In the genomic region with DNA sequence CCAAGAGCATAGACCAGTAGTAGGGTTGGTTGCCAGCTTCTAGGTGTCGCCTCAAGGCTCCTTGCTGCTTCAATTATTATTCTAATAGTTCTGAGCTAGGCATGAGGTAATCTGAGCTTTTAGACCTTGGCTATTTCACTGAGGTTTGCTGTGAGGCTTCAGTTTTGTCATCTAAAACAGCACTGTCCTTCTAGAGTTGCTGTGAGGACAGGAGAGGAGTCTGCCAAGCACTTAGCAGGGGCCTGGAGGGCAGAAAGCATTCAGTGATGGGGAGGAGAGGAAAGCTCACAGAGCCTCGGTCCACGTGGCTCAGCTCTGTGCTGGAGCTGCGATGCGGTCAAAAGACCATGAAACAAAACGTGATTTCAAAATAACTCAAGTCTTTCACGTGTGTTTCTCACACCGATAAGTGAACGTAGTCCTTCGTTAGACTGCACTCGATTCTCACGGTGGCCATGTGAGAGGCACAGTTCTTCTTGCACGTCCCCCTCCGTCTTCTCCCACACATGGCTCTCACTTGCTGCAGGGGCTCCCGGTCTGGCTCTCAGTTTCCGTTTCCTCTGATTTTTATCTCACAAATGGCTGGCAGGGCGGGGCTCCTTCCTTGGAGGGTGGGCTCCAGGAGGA, we compare ENCODE assay signal across 8 cellular contexts.
DNase-seq lines count a peak whose midpoint lies in the region; ATAC-seq and TF ChIP-seq lines count a peak whose summit lies in the region.

No MANE protein-coding gene starts in this region.

- no peaks in the 10 kb centered on the region for H3K9me3 ChIP-seq in sigmoid colon

- peaks cover 0 to 2% of the 10 kb centered on the region in 2 donors for H3K36me3 Mint-ChIP-seq in activated T-cell treated with anti-CD3 and anti-CD28 coated beads, Interleukin-2, amount 50 U/mL, for 72 hours (ENCODE audit: insufficient read depth in 2 of 2)
- H3K36me3 Mint-ChIP-seq in neural crest cell (ENCODE audit: low read depth): no peaks in the 10 kb centered on the region

- H3K4me3 ChIP-seq in AG10803 (ENCODE audit: low read length): peak overlapping the region; percentile 23; the same call in 1 of the 2 replicates
- H3K4me3 ChIP-seq in sigmoid colon: no peak overlapping the region

- TF ChIP-seq CTCF in AG10803 (conservative IDR thresholded peaks at IDR 0.05; ENCODE audit: low read length) (no peak), neural crest cell (conservative IDR thresholded peaks at IDR 0.05) (no peak), sigmoid colon (IDR thresholded peaks at IDR 0.05) (no peak)

- H3K4me3 Mint-ChIP-seq in activated T-cell treated with anti-CD3 and anti-CD28 coated beads, Interleukin-2, amount 50 U/mL, for 72 hours: peak overlapping the region; percentile 16 to 58
- no peak overlapping the region for H3K4me3 Mint-ChIP-seq in neural crest cell

- ATAC-seq in HG03108 (IDR thresholded peaks at IDR 0.05; ENCODE audit: unreplicated experiment): peak; percentile 39
- peak; percentile 12 to 31 for ATAC-seq in activated T-cell treated with anti-CD3 and anti-CD28 coated beads, Interleukin-2, amount 50 U/mL, for 72 hours (replicated peaks in 1 of 2)

- WGBS in sigmoid colon, 2 donors: 44 to 83% methylated on average over 17 of the region's 17 CpGs

- peak; percentile 10 for DNase-seq in AG10803 (ENCODE audit: low read depth)
- DNase-seq in activated T-cell treated with anti-CD3 and anti-CD28 coated beads, Interleukin-2, amount 50 U/mL, for 72 hours: peak; percentile 34 to 53
- no peak for DNase-seq in neural crest cell (ENCODE audit: low read depth, low spot score)
- no peak for DNase-seq in NCI-H2081 (lab: John Stamatoyannopoulos, UW)
- no peak for DNase-seq in sigmoid colon
- DNase-seq in NCI-H1105 treated with DMSO at 0.1 percent for 48 hours (lab: John Stamatoyannopoulos, UW): no peak

- peak; percentile 41 for TF ChIP-seq POLR2A in GM19099 (IDR thresholded peaks at IDR 0.05; ENCODE audit: extremely low read depth, insufficient read length, low read depth)
- no peak for TF ChIP-seq POLR2A in sigmoid colon (IDR thresholded peaks at IDR 0.05)

- H3K27ac ChIP-seq in sigmoid colon: no peak overlapping the region

- no peaks in the 10 kb centered on the region for H3K36me3 ChIP-seq in sigmoid colon

- peaks cover 85% of the 10 kb centered on the region for H3K4me1 Mint-ChIP-seq in activated T-cell treated with anti-CD3 and anti-CD28 coated beads, Interleukin-2, amount 50 U/mL, for 72 hours (ENCODE audit: low read depth)
- peaks cover 28% of the 10 kb centered on the region for H3K4me1 Mint-ChIP-seq in neural crest cell

- H3K4me1 ChIP-seq in sigmoid colon: no peaks in the 10 kb centered on the region

- no peaks in the 10 kb centered on the region for H3K27me3 ChIP-seq in sigmoid colon

- no peaks in the 10 kb centered on the region for H3K27me3 Mint-ChIP-seq in activated T-cell treated with anti-CD3 and anti-CD28 coated beads, Interleukin-2, amount 50 U/mL, for 72 hours (ENCODE audit: low read depth)
- H3K27me3 Mint-ChIP-seq in neural crest cell (ENCODE audit: low read depth): no peaks in the 10 kb centered on the region

- no peaks in the 10 kb centered on the region for H3K9me3 Mint-ChIP-seq in activated T-cell treated with anti-CD3 and anti-CD28 coated beads, Interleukin-2, amount 50 U/mL, for 72 hours
- no peaks in the 10 kb centered on the region for H3K9me3 Mint-ChIP-seq in neural crest cell

- intact Hi-C loops in sigmoid colon (cut with DNase I): no loop called here

- no peak for TF ChIP-seq EP300 in sigmoid colon (IDR thresholded peaks at IDR 0.05)

- H3K27ac Mint-ChIP-seq in activated T-cell treated with anti-CD3 and anti-CD28 coated beads, Interleukin-2, amount 50 U/mL, for 72 hours: peak overlapping the region; percentile 11
- H3K27ac Mint-ChIP-seq in neural crest cell (ENCODE audit: unreplicated experiment): peak overlapping the region; percentile 71

Comparison
In these comparisons a context has a peak if more than half of its experiments do, and no peak if none do; other contexts are left out.
1. DNase-seq: peak in AG10803 (single experiment) and activated T-cell treated with anti-CD3 and anti-CD28 coated beads, Interleukin-2, amount 50 U/mL, for 72 hours (2 of 2); none in neural crest cell (single experiment), NCI-H2081 (0 of 2), sigmoid colon (single experiment) and NCI-H1105 treated with DMSO at 0.1 percent for 48 hours (single experiment).